ENCODE assay signal across 8 cellular contexts in the genomic region with DNA sequence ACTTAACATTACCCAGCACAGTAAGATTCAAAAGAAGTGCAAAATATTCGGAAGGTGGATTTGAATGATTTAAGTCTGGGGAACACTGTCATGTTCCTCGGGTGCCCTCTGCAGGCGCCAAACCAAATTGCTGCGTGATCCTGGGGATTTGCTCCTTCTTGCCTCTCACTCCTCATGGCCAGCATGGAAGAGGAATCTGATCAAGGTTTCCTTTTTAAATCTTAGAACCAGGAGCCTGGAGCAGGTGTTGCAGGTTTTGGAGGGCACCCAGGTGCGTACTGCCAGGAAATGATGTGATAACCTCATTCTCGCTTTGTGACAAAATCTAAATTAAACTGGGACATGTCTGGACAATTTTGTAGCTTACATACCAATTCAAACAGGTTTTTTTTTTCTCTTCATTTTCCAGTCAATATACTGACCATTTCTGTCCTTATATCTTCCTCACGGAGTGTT. TPM values are rescaled to one million over a fixed set of nuclear protein-coding genes. Genes with fewer than 3 reads are reported as not detected.
DNase-seq lines count a peak whose midpoint lies in the region; ATAC-seq, FAIRE-seq and TF ChIP-seq lines count a peak whose summit lies in the region.

No MANE protein-coding gene starts in this region.

- H3K36me3 ChIP-seq in upper lobe of right lung, result no peaks in the 10 kb centered on the region

- peaks cover 32% of the 10 kb centered on the region for H3K27me3 Mint-ChIP-seq in osteocyte (ENCODE audit: unreplicated experiment)

- in situ Hi-C loops in GM13977 (cut with MboI; ENCODE audit: low pct_unique_long_range_greater_than_20kb, low sequenced_read_pairs, unreplicated experiment), result loop anchor here (10.0 to 25.0 kb wide), 2 partner anchors 95 to 637 kb away; no protein-coding TSS in a partner anchor
- in situ Hi-C loops in SK-MEL-5 (cut with HindIII; ENCODE audit: low pct_unique_long_range_greater_than_20kb, low sequenced_read_pairs), result no loop called here

- DNase-seq in GM13977 (ENCODE audit: low spot score) (peak; percentile 64), LoVo (ENCODE audit: low spot score) (peak; percentile 83), SK-MEL-5 (ENCODE audit: low read depth, low spot score) (peak; percentile 86), frontal cortex (ENCODE audit: low spot score in 2 of 2) (peak; percentile 42 to 50), osteocyte (ENCODE audit: extremely low spot score, unreplicated experiment) (no peak), upper lobe of right lung (peak; percentile 83)
- DNase-seq in activated effector memory CD4-positive, alpha-beta T cell treated with anti-CD3 and anti-CD28 coated beads, Interleukin-2, amount 50 U/mL, for 16 hours, result peak; percentile 88

- FAIRE-seq in A204.1 (lab: Jason Lieb, UNC), result peak; percentile 93
- FAIRE-seq in frontal cortex (lab: Jason Lieb, UNC), result peak; percentile 30

- TF ChIP-seq CTCF in GM13977 (IDR thresholded peaks at IDR 0.05; ENCODE audit: extremely low read depth, insufficient read depth, missing control alignments), result peak; percentile 90
- peak; percentile 91 for TF ChIP-seq CTCF in osteocyte (IDR thresholded peaks at IDR 0.05)
- peak; percentile 94 for TF ChIP-seq CTCF in upper lobe of right lung (IDR thresholded peaks at IDR 0.05)

- intact Hi-C loops in upper lobe of right lung (cut with DNase I), result no loop called here

- H3K4me1 ChIP-seq in upper lobe of right lung, result no peaks in the 10 kb centered on the region

- no peaks in the 10 kb centered on the region for H3K9me3 Mint-ChIP-seq in osteocyte (ENCODE audit: unreplicated experiment)

- H3K4me3 Mint-ChIP-seq in osteocyte (ENCODE audit: unreplicated experiment), result no peak overlapping the region

- ATAC-seq in upper lobe of right lung, result peak; percentile 89

- H3K4me1 Mint-ChIP-seq in osteocyte (ENCODE audit: unreplicated experiment), result no peaks in the 10 kb centered on the region

- H3K4me3 ChIP-seq in upper lobe of right lung, result no peak overlapping the region

- no peaks in the 10 kb centered on the region for H3K9me3 ChIP-seq in upper lobe of right lung

- H3K27ac Mint-ChIP-seq in osteocyte (ENCODE audit: unreplicated experiment), result no peak overlapping the region

- H3K36me3 Mint-ChIP-seq in osteocyte (ENCODE audit: unreplicated experiment), result no peaks in the 10 kb centered on the region

- H3K27me3 ChIP-seq in upper lobe of right lung, result no peaks in the 10 kb centered on the region

- H3K27ac ChIP-seq in upper lobe of right lung, result no peak overlapping the region

RNA-seq across cellular contexts. Expression of a gene that starts 8.1 kb away (rescaled TPM):
- 143 and 149 TPM in 2 replicates for total RNA-seq in SK-MEL-5 (2014; rRNA removed; shearing (Covaris generic))
- 61.8 and 100 TPM in 2 replicates for polyA plus RNA-seq in SK-MEL-5 (2015; cell fraction: cytosol; rRNA removed)
- 7.3 and 9.5 TPM in 2 replicates for polyA plus RNA-seq in SK-MEL-5 (2015; cell fraction: nucleus; rRNA removed)
- 234 TPM for total RNA-seq in frontal cortex
- total RNA-seq in osteocyte, result 18.9 and 23.5 TPM in 2 replicates
- total RNA-seq in upper lobe of right lung, result 19.9 TPM

RNA-seq across cellular contexts. Expression of a gene that starts 26.0 kb away (rescaled TPM):
- not detected in 2 replicates for total RNA-seq in SK-MEL-5 (2014; rRNA removed; shearing (Covaris generic))
- polyA plus RNA-seq in SK-MEL-5 (2015; cell fraction: cytosol; rRNA removed), result not detected in 2 replicates
- polyA plus RNA-seq in SK-MEL-5 (2015; cell fraction: nucleus; rRNA removed), result not detected in 2 replicates
- total RNA-seq in frontal cortex (0.41 TPM), osteocyte (not detected in 2 replicates), upper lobe of right lung (0.17 TPM)
